16 cellular contexts compared by ENCODE assay signal in genomic region chr20:57629976-57630525, GRCh38. TPM values are rescaled to one million over a fixed set of nuclear protein-coding genes. Genes with fewer than 3 reads are reported as not detected.
A peak's percentile ranks its signal among the peaks of the same experiment; 100 is the strongest.
DNase-seq lines count a peak whose midpoint lies in the region; ATAC-seq and TF ChIP-seq lines count a peak whose summit lies in the region.
"Had no signal": no experiment of that assay in that cellular context is flagged by ENCODE, and none has a peak within 500 bp of the region (broad histone marks: within the 10 kb centered on the region; RNA-seq: fewer than 3 reads in every experiment).

No MANE protein-coding gene starts in this region.

- H3K36me3 Mint-ChIP-seq in T-helper 1 cell treated with Interleukin-12 subunit alpha and Interleukin-12 subunit beta and Interleukin-4 antibody, amounts not matched to agents 30 μg/mL and 1 μg/mL, for 36 hours (ENCODE audit: low read depth), result peaks cover 18% of the 10 kb centered on the region
- peaks cover 23% of the 10 kb centered on the region for H3K36me3 Mint-ChIP-seq in activated CD4-positive, alpha-beta memory T cell treated with anti-CD3 and anti-CD28 coated beads, Interleukin-2, amount 10 ng/mL, durations not matched to agents 7 days and 5 days (ENCODE audit: low read depth)

- H3K27ac ChIP-seq in right atrium auricular region (no peak overlapping the region), caudate nucleus (ENCODE audit: low read depth, low read length) (no peak overlapping the region)
- H3K27ac ChIP-seq: tibial artery had no signal

- TF ChIP-seq CTCF in right atrium auricular region (IDR thresholded peaks at IDR 0.05), result no peak

- peaks cover 46% of the 10 kb centered on the region for H3K4me1 Mint-ChIP-seq in T-helper 1 cell treated with Interleukin-12 subunit alpha and Interleukin-12 subunit beta and Interleukin-4 antibody, amounts not matched to agents 30 μg/mL and 1 μg/mL, for 36 hours (ENCODE audit: low read depth)
- H3K4me1 Mint-ChIP-seq in activated CD4-positive, alpha-beta memory T cell treated with anti-CD3 and anti-CD28 coated beads, Interleukin-2, amount 10 ng/mL, durations not matched to agents 7 days and 5 days, result peaks cover 63% of the 10 kb centered on the region

- peak overlapping the region in 1 of 2 donors; percentile 3 for H3K4me3 ChIP-seq in right atrium auricular region
- H3K4me3 ChIP-seq: GM23338, pancreas had no signal

- ATAC-seq in GM19467 (IDR thresholded peaks at IDR 0.05; ENCODE audit: unreplicated experiment), result no peak
- ATAC-seq: GM23338 had no signal

- POLR2A ChIA-PET in activated CD4-positive, alpha-beta memory T cell treated with anti-CD3 and anti-CD28 coated beads, Interleukin-2, amount 10 ng/mL, durations not matched to agents 7 days and 5 days (lab: Charles Lee), result interaction anchor here (1.2 to 8.7 kb wide), 2 partner anchors 11 to 759 kb away, joined by 3 to 121 read pairs; partner anchors contain the start of genes VAPB and ZBP1

- H3K27ac Mint-ChIP-seq in T-helper 1 cell treated with Interleukin-12 subunit alpha and Interleukin-12 subunit beta and Interleukin-4 antibody, amounts not matched to agents 30 μg/mL and 1 μg/mL, for 36 hours, result peak overlapping the region; percentile 64
- peak overlapping the region; percentile 57 for H3K27ac Mint-ChIP-seq in activated CD4-positive, alpha-beta memory T cell treated with anti-CD3 and anti-CD28 coated beads, Interleukin-2, amount 10 ng/mL, durations not matched to agents 7 days and 5 days
- H3K27ac Mint-ChIP-seq: GM23338 had no signal

- peaks cover 29% of the 10 kb centered on the region for H3K9me3 Mint-ChIP-seq in T-helper 1 cell treated with Interleukin-12 subunit alpha and Interleukin-12 subunit beta and Interleukin-4 antibody, amounts not matched to agents 30 μg/mL and 1 μg/mL, for 36 hours
- peaks cover 14% of the 10 kb centered on the region for H3K9me3 Mint-ChIP-seq in activated CD4-positive, alpha-beta memory T cell treated with anti-CD3 and anti-CD28 coated beads, Interleukin-2, amount 10 ng/mL, durations not matched to agents 7 days and 5 days

- peaks cover 60% of the 10 kb centered on the region for H3K27me3 Mint-ChIP-seq in T-helper 1 cell treated with Interleukin-12 subunit alpha and Interleukin-12 subunit beta and Interleukin-4 antibody, amounts not matched to agents 30 μg/mL and 1 μg/mL, for 36 hours (ENCODE audit: low read depth)
- peaks cover 53% of the 10 kb centered on the region for H3K27me3 Mint-ChIP-seq in activated CD4-positive, alpha-beta memory T cell treated with anti-CD3 and anti-CD28 coated beads, Interleukin-2, amount 10 ng/mL, durations not matched to agents 7 days and 5 days

- H3K9me3 ChIP-seq in right atrium auricular region, result peaks cover 0 to 6% of the 10 kb centered on the region in 2 donors
- H3K9me3 ChIP-seq: pancreas, tibial artery had no signal

- H3K27me3 ChIP-seq in right atrium auricular region, result no peaks in the 10 kb centered on the region
- H3K27me3 ChIP-seq: pancreas, tibial artery had no signal

- H3K4me1 ChIP-seq in right atrium auricular region, result peaks cover 0 to 20% of the 10 kb centered on the region in 2 donors
- H3K4me1 ChIP-seq: pancreas had no signal

- DNase-seq in T-helper 1 cell (no peak), right atrium auricular region (ENCODE audit: low spot score) (peak; percentile 52), caudate nucleus (lab: John Stamatoyannopoulos, UW) (no peak), C1 segment of cervical spinal cord (lab: John Stamatoyannopoulos, UW) (no peak)
- DNase-seq in activated CD4-positive, alpha-beta memory T cell treated with anti-CD3 and anti-CD28 coated beads, Interleukin-2, amount 10 ng/mL, durations not matched to agents 7 days and 5 days, result peak; percentile 7
- peak; percentile 57 for DNase-seq in stimulated activated CD4-positive, alpha-beta T cell treated with anti-CD3 and anti-CD28 coated beads, Interleukin-4, amount 100 ng/mL, for 24 hours
- DNase-seq: DMS53, NCI-H748 treated with DMSO at 0.1 percent for 48 hours, pancreas, SHP77 treated with DMSO at 0.1 percent for 48 hours, tibial artery had no signal

- CTCF ChIA-PET in activated CD4-positive, alpha-beta memory T cell treated with anti-CD3 and anti-CD28 coated beads, Interleukin-2, amount 10 ng/mL, durations not matched to agents 7 days and 5 days (lab: Charles Lee), result interaction anchor here (1.1 to 4.2 kb wide), 2 partner anchors 10 to 34 kb away, joined by 3 to 28 read pairs; partner anchors contain the start of gene ZBP1

- no peaks in the 10 kb centered on the region for H3K36me3 ChIP-seq in right atrium auricular region
- H3K36me3 ChIP-seq: pancreas, tibial artery had no signal

- peak overlapping the region; percentile 74 for H3K4me3 Mint-ChIP-seq in T-helper 1 cell treated with Interleukin-12 subunit alpha and Interleukin-12 subunit beta and Interleukin-4 antibody, amounts not matched to agents 30 μg/mL and 1 μg/mL, for 36 hours
- H3K4me3 Mint-ChIP-seq in activated CD4-positive, alpha-beta memory T cell treated with anti-CD3 and anti-CD28 coated beads, Interleukin-2, amount 10 ng/mL, durations not matched to agents 7 days and 5 days, result peak overlapping the region; percentile 18
- H3K4me3 Mint-ChIP-seq: GM23338 had no signal

RNA-seq across cellular contexts. Expression of gene ZBP1, which starts 9.8 kb away (rescaled TPM):
- total RNA-seq in activated CD4-positive, alpha-beta memory T cell treated with anti-CD3 and anti-CD28 coated beads, Interleukin-2, amount 10 ng/mL, durations not matched to agents 7 days and 5 days, result 10 to 100 TPM; 51.9 to 57.7 TPM
- not detected for total RNA-seq in right atrium auricular region
- total RNA-seq: A172, glomerular endothelial cell, GM23338 had no signal

Comparison
In these comparisons a context has a peak if more than half of its experiments do, and no peak if none do; other contexts are left out.
1. DNase-seq: peak in activated CD4-positive, alpha-beta memory T cell treated with anti-CD3 and anti-CD28 coated beads, Interleukin-2, amount 10 ng/mL, durations not matched to agents 7 days and 5 days (single experiment), right atrium auricular region (single experiment) and stimulated activated CD4-positive, alpha-beta T cell treated with anti-CD3 and anti-CD28 coated beads, Interleukin-4, amount 100 ng/mL, for 24 hours (single experiment); none in T-helper 1 cell (0 of 5), caudate nucleus (0 of 61) and C1 segment of cervical spinal cord (0 of 14).
2. RNA of gene ZBP1, which starts 9.8 kb away (total RNA-seq): 51.9 to 57.7 TPM in activated CD4-positive, alpha-beta memory T cell treated with anti-CD3 and anti-CD28 coated beads, Interleukin-2, amount 10 ng/mL, durations not matched to agents 7 days and 5 days; not detected in right atrium auricular region; every median in the first group is over 10 times any median in the second.